ENCODE assay signal across 12 cellular contexts in genomic region chr5:35338169-35338476, GRCh38.
"Had no signal": no experiment of that assay in that cellular context is flagged by ENCODE, and none has a peak within 500 bp of the region (broad histone marks: within the 10 kb centered on the region; RNA-seq: fewer than 3 reads in every experiment).

No MANE protein-coding gene starts in this region.

- H3K36me3 Mint-ChIP-seq: activated CD4-positive, alpha-beta memory T cell treated with anti-CD3 and anti-CD28 coated beads for 36 hours; stimulated activated memory B cell treated with anti-CD40 and anti-IgM and Interleukin-4, amounts not matched to agents 10 μg/mL and 1 μg/mL and 100 μg/mL, for 72 hours had no signal

- H3K27me3 ChIP-seq: sigmoid colon, spleen, testis had no signal

- H3K27ac ChIP-seq: left ventricle myocardium inferior, sigmoid colon, spleen, testis had no signal

- H3K4me1 ChIP-seq: left ventricle myocardium inferior, sigmoid colon, spleen, testis had no signal

- H3K9me3 ChIP-seq: testis had no signal

- H3K4me3 Mint-ChIP-seq: activated CD4-positive, alpha-beta memory T cell treated with anti-CD3 and anti-CD28 coated beads for 36 hours; activated CD4-positive, alpha-beta T cell treated with anti-CD3 and anti-CD28 coated beads for 36 hours; activated naive CD8-positive, alpha-beta T cell; stimulated activated memory B cell treated with anti-CD40 and anti-IgM and Interleukin-4, amounts not matched to agents 10 μg/mL and 1 μg/mL and 100 μg/mL, for 72 hours had no signal

- H3K27ac Mint-ChIP-seq: activated CD4-positive, alpha-beta memory T cell treated with anti-CD3 and anti-CD28 coated beads for 36 hours; activated CD4-positive, alpha-beta T cell treated with anti-CD3 and anti-CD28 coated beads for 36 hours; activated naive CD8-positive, alpha-beta T cell; stimulated activated memory B cell treated with anti-CD40 and anti-IgM and Interleukin-4, amounts not matched to agents 10 μg/mL and 1 μg/mL and 100 μg/mL, for 72 hours had no signal

- H3K36me3 ChIP-seq: left ventricle myocardium inferior, sigmoid colon, spleen had no signal

- DNase-seq: activated CD4-positive, alpha-beta memory T cell treated with anti-CD3 and anti-CD28 coated beads for 36 hours; activated CD4-positive, alpha-beta T cell treated with anti-CD3 and anti-CD28 coated beads for 36 hours; effector memory CD4-positive, alpha-beta T cell; kidney; left ventricle myocardium inferior; mammary epithelial cell; sigmoid colon; spleen; stimulated activated CD4-positive, alpha-beta T cell treated with anti-CD3 and anti-CD28 coated beads, Interleukin-4, amount 100 ng/mL, for 4 hours; testis had no signal

- H3K9me3 Mint-ChIP-seq: activated CD4-positive, alpha-beta memory T cell treated with anti-CD3 and anti-CD28 coated beads for 36 hours; stimulated activated memory B cell treated with anti-CD40 and anti-IgM and Interleukin-4, amounts not matched to agents 10 μg/mL and 1 μg/mL and 100 μg/mL, for 72 hours had no signal

- H3K4me1 Mint-ChIP-seq: activated CD4-positive, alpha-beta T cell treated with anti-CD3 and anti-CD28 coated beads for 36 hours; stimulated activated memory B cell treated with anti-CD40 and anti-IgM and Interleukin-4, amounts not matched to agents 10 μg/mL and 1 μg/mL and 100 μg/mL, for 72 hours had no signal

- H3K4me3 ChIP-seq: left ventricle myocardium inferior, sigmoid colon, spleen, testis had no signal

- ATAC-seq: activated CD4-positive, alpha-beta T cell treated with anti-CD3 and anti-CD28 coated beads for 36 hours; stimulated activated memory B cell treated with anti-CD40 and anti-IgM and Interleukin-4, amounts not matched to agents 10 μg/mL and 1 μg/mL and 100 μg/mL, for 72 hours had no signal

- H3K27me3 Mint-ChIP-seq: stimulated activated memory B cell treated with anti-CD40 and anti-IgM and Interleukin-4, amounts not matched to agents 10 μg/mL and 1 μg/mL and 100 μg/mL, for 72 hours had no signal
